ENCODE assay signal across 23 cellular contexts in the genomic region with DNA sequence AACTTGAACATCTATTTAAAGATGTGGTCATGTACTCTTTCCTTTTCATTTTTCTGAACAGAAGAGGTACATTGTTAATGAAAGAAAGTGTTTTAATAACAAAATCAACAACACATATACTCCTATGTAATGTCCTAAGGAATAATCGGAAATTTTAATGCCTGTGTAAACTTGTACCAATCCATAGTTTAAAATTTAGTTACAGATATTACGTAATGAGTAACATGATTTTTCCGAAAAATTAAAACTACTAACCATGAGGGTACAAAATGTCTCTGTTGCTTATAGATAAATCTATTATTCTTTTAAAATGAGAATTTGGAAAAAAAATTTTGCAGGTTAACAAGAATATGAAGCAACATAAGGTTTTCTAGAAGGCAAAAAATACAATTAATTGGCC.
A peak's percentile ranks its signal among the peaks of the same experiment; 100 is the strongest.
DNase-seq lines count a peak whose midpoint lies in the region; ATAC-seq, FAIRE-seq and TF ChIP-seq lines count a peak whose summit lies in the region.
"Had no signal": no experiment of that assay in that cellular context is flagged by ENCODE, and none has a peak within 500 bp of the region (broad histone marks: within the 10 kb centered on the region; RNA-seq: fewer than 3 reads in every experiment).

No MANE protein-coding gene starts in this region.

- H3K27ac ChIP-seq in OCI-LY3 (ENCODE audit: low read length) (peak overlapping the region; percentile 83), K562 (ENCODE audit: extremely low read depth, low read depth, low read length) (no peak overlapping the region)
- H3K27ac ChIP-seq: 22Rv1, A549, C4-2B had no signal

- H3K36me3 Mint-ChIP-seq in activated CD4-positive, alpha-beta memory T cell treated with anti-CD3 and anti-CD28 coated beads for 36 hours = peaks cover 2% of the 10 kb centered on the region
- H3K36me3 Mint-ChIP-seq in activated CD4-positive, alpha-beta memory T cell treated with anti-CD3 and anti-CD28 coated beads, Interleukin-2, amount 10 ng/mL, durations not matched to agents 7 days and 5 days (ENCODE audit: low read depth) = peaks cover 5% of the 10 kb centered on the region
- peaks cover 12% of the 10 kb centered on the region for H3K36me3 Mint-ChIP-seq in natural killer cell treated with Interleukin-12 subunit alpha and Interleukin-12 subunit beta and Interleukin-15 and Interleukin-18, amount 100 ng/mL, for 72 hours
- no peaks in the 10 kb centered on the region for H3K36me3 Mint-ChIP-seq in natural killer cell
- H3K36me3 Mint-ChIP-seq in activated T-helper 2 cell treated with anti-CD3 and anti-CD28 coated beads, Interferon-gamma antibody, Interleukin-2, Interleukin-4, amounts not matched to agents 10 μg/mL and 5 μg/mL and 100 μg/mL, durations not matched to agents 14 hours and 24 hours and 36 hours (ENCODE audit: low read depth) = no peaks in the 10 kb centered on the region
- H3K36me3 Mint-ChIP-seq: CD8-positive, alpha-beta T cell had no signal

- H3K4me1 ChIP-seq in OCI-LY3 (ENCODE audit: low read length) (peaks cover 100% of the 10 kb centered on the region), K562 (replicated peaks in 1 of 2; ENCODE audit: control insufficient read depth in 2 of 2, insufficient read depth in 2 of 2, low read length in 2 of 2) (no peaks in the 10 kb centered on the region)
- H3K4me1 ChIP-seq: A549 had no signal

- peaks cover 3% of the 10 kb centered on the region; the same call in 1 of the 2 replicates for H3K9me3 ChIP-seq in OCI-LY3 (ENCODE audit: insufficient read depth, low read length)
- no peaks in the 10 kb centered on the region for H3K9me3 ChIP-seq in K562 (replicated peaks; ENCODE audit: control insufficient read depth, insufficient read depth, low read depth, low read length)
- H3K9me3 ChIP-seq: A549, Caco-2 had no signal

- peak overlapping the region; percentile 36 for H3K9ac ChIP-seq in OCI-LY3 (ENCODE audit: low read length)
- H3K9ac ChIP-seq in K562 (ENCODE audit: insufficient read depth in 1 of 2, low read depth in 2 of 2, low read length in 2 of 2) = no peak overlapping the region
- H3K9ac ChIP-seq: BLaER1 treated with 17β-estradiol and CSF1 and Interleukin-3, amounts not matched to agents 10 nM and 100 nM had no signal

- H3K9me1 ChIP-seq in K562 (ENCODE audit: control insufficient read depth, insufficient read depth, low read length) = no peaks in the 10 kb centered on the region

- H4K20me1 ChIP-seq in OCI-LY3 (ENCODE audit: insufficient read depth, low read length) = no peaks in the 10 kb centered on the region
- H4K20me1 ChIP-seq in K562 (replicated peaks; ENCODE audit: control insufficient read depth, insufficient read depth, low read length) = no peaks in the 10 kb centered on the region
- H4K20me1 ChIP-seq: BLaER1 treated with 17β-estradiol and CSF1 and Interleukin-3, amounts not matched to agents 10 nM and 100 nM had no signal

- peak overlapping the region; percentile 38 for H3K27ac Mint-ChIP-seq in activated CD4-positive, alpha-beta memory T cell treated with anti-CD3 and anti-CD28 coated beads for 36 hours
- no peak overlapping the region for H3K27ac Mint-ChIP-seq in activated CD4-positive, alpha-beta memory T cell treated with anti-CD3 and anti-CD28 coated beads, Interleukin-2, amount 10 ng/mL, durations not matched to agents 7 days and 5 days
- peak overlapping the region; percentile 85 to 90 for H3K27ac Mint-ChIP-seq in natural killer cell treated with Interleukin-12 subunit alpha and Interleukin-12 subunit beta and Interleukin-15 and Interleukin-18, amount 100 ng/mL, for 72 hours
- H3K27ac Mint-ChIP-seq in natural killer cell = no peak overlapping the region
- H3K27ac Mint-ChIP-seq in activated T-helper 2 cell treated with anti-CD3 and anti-CD28 coated beads, Interferon-gamma antibody, Interleukin-2, Interleukin-4, amounts not matched to agents 10 μg/mL and 5 μg/mL and 100 μg/mL, durations not matched to agents 14 hours and 24 hours and 36 hours = no peak overlapping the region
- H3K27ac Mint-ChIP-seq: B cell; CD4-positive, alpha-beta T cell; CD8-positive, alpha-beta T cell had no signal

- in situ Hi-C loops in K562 (cut with MboI) = no loop called here

- DNase-seq in activated CD4-positive, alpha-beta memory T cell treated with anti-CD3 and anti-CD28 coated beads for 36 hours = no peak
- no peak for DNase-seq in activated CD4-positive, alpha-beta memory T cell treated with anti-CD3 and anti-CD28 coated beads, Interleukin-2, amount 10 ng/mL, durations not matched to agents 7 days and 5 days
- no peak for DNase-seq in natural killer cell treated with Interleukin-12 subunit alpha and Interleukin-12 subunit beta and Interleukin-15 and Interleukin-18, amount 100 ng/mL, for 72 hours (ENCODE audit: low spot score)
- DNase-seq in natural killer cell (no peak), K562 (ENCODE audit: extremely low read depth in 1 of 4, low spot score in 3 of 4) (no peak)
- DNase-seq in activated T-helper 2 cell treated with anti-CD3 and anti-CD28 coated beads, Interferon-gamma antibody, Interleukin-2, Interleukin-4, amounts not matched to agents 10 μg/mL and 5 μg/mL and 100 μg/mL, durations not matched to agents 14 hours and 24 hours and 36 hours (ENCODE audit: low spot score) = no peak
- DNase-seq: Calu3; CD4-positive, alpha-beta T cell; CD8-positive, alpha-beta T cell; DMS 273 treated with DMSO at 0.1 percent for 48 hours; DMS153; DMS79; GDM1 had no signal

- peaks cover 14% of the 10 kb centered on the region for H3K36me3 ChIP-seq in OCI-LY3 (replicated peaks; ENCODE audit: low read depth, low read length)
- H3K36me3 ChIP-seq in K562 (ENCODE audit: control insufficient read depth, insufficient read depth, low read length) = no peaks in the 10 kb centered on the region
- H3K36me3 ChIP-seq: BLaER1 treated with 17β-estradiol and CSF1 and Interleukin-3, amounts not matched to agents 10 nM and 100 nM had no signal

- H3K79me2 ChIP-seq in OCI-LY3 (ENCODE audit: low read length) (no peaks in the 10 kb centered on the region), K562 (ENCODE audit: control insufficient read depth, insufficient read depth, low read length) (no peaks in the 10 kb centered on the region)

- TF ChIP-seq POLR2A in K562 (conservative IDR thresholded peaks at IDR 0.05) = no peak

- H3K4me3 ChIP-seq in OCI-LY3 (ENCODE audit: low read length) (no peak overlapping the region), K562 (no peak overlapping the region)
- H3K4me3 ChIP-seq: A549; BLaER1 treated with 17β-estradiol and CSF1 and Interleukin-3, amounts not matched to agents 10 nM and 100 nM; GM12878 had no signal

- H3K27me3 Mint-ChIP-seq in activated CD4-positive, alpha-beta memory T cell treated with anti-CD3 and anti-CD28 coated beads for 36 hours = no peaks in the 10 kb centered on the region
- H3K27me3 Mint-ChIP-seq in activated CD4-positive, alpha-beta memory T cell treated with anti-CD3 and anti-CD28 coated beads, Interleukin-2, amount 10 ng/mL, durations not matched to agents 7 days and 5 days = no peaks in the 10 kb centered on the region
- H3K27me3 Mint-ChIP-seq in natural killer cell treated with Interleukin-12 subunit alpha and Interleukin-12 subunit beta and Interleukin-15 and Interleukin-18, amount 100 ng/mL, for 72 hours = no peaks in the 10 kb centered on the region
- no peaks in the 10 kb centered on the region for H3K27me3 Mint-ChIP-seq in natural killer cell (ENCODE audit: low read depth in 2 of 2)
- H3K27me3 Mint-ChIP-seq in activated T-helper 2 cell treated with anti-CD3 and anti-CD28 coated beads, Interferon-gamma antibody, Interleukin-2, Interleukin-4, amounts not matched to agents 10 μg/mL and 5 μg/mL and 100 μg/mL, durations not matched to agents 14 hours and 24 hours and 36 hours (ENCODE audit: low read depth) = no peaks in the 10 kb centered on the region
- H3K27me3 Mint-ChIP-seq: B cell; CD4-positive, alpha-beta T cell had no signal

- FAIRE-seq in K562 (lab: Jason Lieb, UNC) = no peak
- FAIRE-seq: A549, GM12878, GM12892 had no signal

- POLR2A ChIA-PET in activated CD4-positive, alpha-beta memory T cell treated with anti-CD3 and anti-CD28 coated beads for 36 hours (lab: Charles Lee) = no interaction called here
- POLR2A ChIA-PET in activated CD4-positive, alpha-beta memory T cell treated with anti-CD3 and anti-CD28 coated beads, Interleukin-2, amount 10 ng/mL, durations not matched to agents 7 days and 5 days (lab: Charles Lee) = no interaction called here
- POLR2A ChIA-PET in K562 (lab: Yijun Ruan, JAX) = no interaction called here

- TF ChIP-seq EP300 in K562 (IDR thresholded peaks at IDR 0.05; ENCODE audit: low read length) = no peak

- no peak for TF ChIP-seq RAD21 in K562 (CRISPR knock-in tag; conservative IDR thresholded peaks at IDR 0.05 in 1 of 2, IDR thresholded peaks at IDR 0.05 in 1 of 2)

- TF ChIP-seq CTCF in natural killer cell (IDR thresholded peaks at IDR 0.05) (no peak), OCI-LY3 (IDR thresholded peaks at IDR 0.05; ENCODE audit: low read depth, low read length) (no peak), K562 (IDR thresholded peaks at IDR 0.05 in 2 of 3, conservative IDR thresholded peaks at IDR 0.05 in 1 of 3; ENCODE audit: insufficient read depth in 2 of 3, low read depth in 1 of 3, low read length in 3 of 3) (no peak)

- ATAC-seq in natural killer cell treated with Interleukin-12 subunit alpha and Interleukin-12 subunit beta and Interleukin-15 and Interleukin-18, amount 100 ng/mL, for 72 hours = no peak
- ATAC-seq in natural killer cell (no peak), K562 (no peak), HG02610 (IDR thresholded peaks at IDR 0.05; ENCODE audit: unreplicated experiment) (no peak)
- ATAC-seq: A549; CD8-positive, alpha-beta T cell had no signal

- no TSS peak for BruUV-seq in K562 (replicated peaks; lab: Mats Ljungman, UMichigan)

- CTCF ChIA-PET in activated CD4-positive, alpha-beta memory T cell treated with anti-CD3 and anti-CD28 coated beads for 36 hours (lab: Charles Lee) = no interaction called here
- CTCF ChIA-PET in activated CD4-positive, alpha-beta memory T cell treated with anti-CD3 and anti-CD28 coated beads, Interleukin-2, amount 10 ng/mL, durations not matched to agents 7 days and 5 days (lab: Charles Lee) = no interaction called here
- CTCF ChIA-PET in K562 (lab: Yijun Ruan, JAX; ENCODE audit: low intra/inter-chr PET ratio) = no interaction called here

- H3K4me1 Mint-ChIP-seq in activated CD4-positive, alpha-beta memory T cell treated with anti-CD3 and anti-CD28 coated beads for 36 hours (ENCODE audit: low read depth) = peaks cover 54% of the 10 kb centered on the region
- peaks cover 24% of the 10 kb centered on the region for H3K4me1 Mint-ChIP-seq in activated CD4-positive, alpha-beta memory T cell treated with anti-CD3 and anti-CD28 coated beads, Interleukin-2, amount 10 ng/mL, durations not matched to agents 7 days and 5 days
- H3K4me1 Mint-ChIP-seq in natural killer cell treated with Interleukin-12 subunit alpha and Interleukin-12 subunit beta and Interleukin-15 and Interleukin-18, amount 100 ng/mL, for 72 hours (ENCODE audit: low read depth in 2 of 2) = peaks cover 39 to 47% of the 10 kb centered on the region in 2 donors
- H3K4me1 Mint-ChIP-seq in natural killer cell = peaks cover 12 to 16% of the 10 kb centered on the region in 2 donors
- H3K4me1 Mint-ChIP-seq in activated T-helper 2 cell treated with anti-CD3 and anti-CD28 coated beads, Interferon-gamma antibody, Interleukin-2, Interleukin-4, amounts not matched to agents 10 μg/mL and 5 μg/mL and 100 μg/mL, durations not matched to agents 14 hours and 24 hours and 36 hours (ENCODE audit: low read depth) = peaks cover 19% of the 10 kb centered on the region

- intact Hi-C loops in activated CD4-positive, alpha-beta memory T cell treated with anti-CD3 and anti-CD28 coated beads for 36 hours (cut with micrococcal nuclease) = loop anchor here (2.0 kb wide), 1 partner anchor 246 kb away; no protein-coding TSS in a partner anchor
- intact Hi-C loops in natural killer cell (cut with micrococcal nuclease) (no loop called here), K562 (cut with micrococcal nuclease) (loop anchor here (1.0 to 5.0 kb wide), 3 partner anchors 48 to 143 kb away; no protein-coding TSS in a partner anchor)
- intact Hi-C loops in activated T-helper 2 cell treated with anti-CD3 and anti-CD28 coated beads, Interferon-gamma antibody, Interleukin-2, Interleukin-4, amounts not matched to agents 10 μg/mL and 5 μg/mL and 100 μg/mL, durations not matched to agents 14 hours and 24 hours and 36 hours (cut with micrococcal nuclease) = loop anchor here (10.0 kb wide), 1 partner anchor 124 kb away; no protein-coding TSS in a partner anchor

- peaks cover 3% of the 10 kb centered on the region for H3K9me3 Mint-ChIP-seq in activated CD4-positive, alpha-beta memory T cell treated with anti-CD3 and anti-CD28 coated beads for 36 hours
- H3K9me3 Mint-ChIP-seq in activated CD4-positive, alpha-beta memory T cell treated with anti-CD3 and anti-CD28 coated beads, Interleukin-2, amount 10 ng/mL, durations not matched to agents 7 days and 5 days = peaks cover 8% of the 10 kb centered on the region
- H3K9me3 Mint-ChIP-seq in natural killer cell treated with Interleukin-12 subunit alpha and Interleukin-12 subunit beta and Interleukin-15 and Interleukin-18, amount 100 ng/mL, for 72 hours = peaks cover 10% of the 10 kb centered on the region
- H3K9me3 Mint-ChIP-seq in natural killer cell = no peaks in the 10 kb centered on the region
- H3K9me3 Mint-ChIP-seq in activated T-helper 2 cell treated with anti-CD3 and anti-CD28 coated beads, Interferon-gamma antibody, Interleukin-2, Interleukin-4, amounts not matched to agents 10 μg/mL and 5 μg/mL and 100 μg/mL, durations not matched to agents 14 hours and 24 hours and 36 hours = peaks cover 6% of the 10 kb centered on the region
- H3K9me3 Mint-ChIP-seq: CD4-positive, alpha-beta T cell; CD8-positive, alpha-beta T cell had no signal

- no peak overlapping the region for H3K4me3 Mint-ChIP-seq in activated CD4-positive, alpha-beta memory T cell treated with anti-CD3 and anti-CD28 coated beads for 36 hours
- no peak overlapping the region for H3K4me3 Mint-ChIP-seq in activated CD4-positive, alpha-beta memory T cell treated with anti-CD3 and anti-CD28 coated beads, Interleukin-2, amount 10 ng/mL, durations not matched to agents 7 days and 5 days
- H3K4me3 Mint-ChIP-seq in natural killer cell treated with Interleukin-12 subunit alpha and Interleukin-12 subunit beta and Interleukin-15 and Interleukin-18, amount 100 ng/mL, for 72 hours = no peak overlapping the region
- H3K4me3 Mint-ChIP-seq in natural killer cell = no peak overlapping the region
- H3K4me3 Mint-ChIP-seq in activated T-helper 2 cell treated with anti-CD3 and anti-CD28 coated beads, Interferon-gamma antibody, Interleukin-2, Interleukin-4, amounts not matched to agents 10 μg/mL and 5 μg/mL and 100 μg/mL, durations not matched to agents 14 hours and 24 hours and 36 hours (ENCODE audit: low read depth) = no peak overlapping the region
- H3K4me3 Mint-ChIP-seq: CD4-positive, alpha-beta T cell; CD8-positive, alpha-beta T cell had no signal

- H3K4me2 ChIP-seq in OCI-LY3 (ENCODE audit: low read length) = peak overlapping the region; percentile 14
- no peak overlapping the region for H3K4me2 ChIP-seq in K562 (ENCODE audit: insufficient read depth, low read length)
- H3K4me2 ChIP-seq: A549 had no signal

- 49% methylated on average over 3 of the region's 3 CpGs for WGBS in K562 (ENCODE audit: insufficient coverage, low coverage, missing lambda C conversion rate)

- H3K27me3 ChIP-seq in OCI-LY3 (ENCODE audit: low read depth, low read length) = no peaks in the 10 kb centered on the region
- no peaks in the 10 kb centered on the region for H3K27me3 ChIP-seq in K562 (ENCODE audit: control insufficient read depth in 2 of 2, insufficient read depth in 2 of 2, low read length in 2 of 2)
- H3K27me3 ChIP-seq: BLaER1 treated with 17β-estradiol and CSF1 and Interleukin-3, amounts not matched to agents 10 nM and 100 nM had no signal

- H2AFZ ChIP-seq in OCI-LY3 (ENCODE audit: low read depth, low read length) (no peak overlapping the region), K562 (ENCODE audit: low read depth, low read length) (no peak overlapping the region)

Comparison
In these comparisons a context has a peak if more than half of its experiments do, and no peak if none do; other contexts are left out.
1. H3K27ac Mint-ChIP-seq: peak in activated CD4-positive, alpha-beta memory T cell treated with anti-CD3 and anti-CD28 coated beads for 36 hours (single experiment) and natural killer cell treated with Interleukin-12 subunit alpha and Interleukin-12 subunit beta and Interleukin-15 and Interleukin-18, amount 100 ng/mL, for 72 hours (2 of 2); none in activated CD4-positive, alpha-beta memory T cell treated with anti-CD3 and anti-CD28 coated beads, Interleukin-2, amount 10 ng/mL, durations not matched to agents 7 days and 5 days (single experiment), natural killer cell (0 of 2) and activated T-helper 2 cell treated with anti-CD3 and anti-CD28 coated beads, Interferon-gamma antibody, Interleukin-2, Interleukin-4, amounts not matched to agents 10 μg/mL and 5 μg/mL and 100 μg/mL, durations not matched to agents 14 hours and 24 hours and 36 hours (single experiment).